14 cellular contexts compared by ENCODE assay signal in the genomic region with DNA sequence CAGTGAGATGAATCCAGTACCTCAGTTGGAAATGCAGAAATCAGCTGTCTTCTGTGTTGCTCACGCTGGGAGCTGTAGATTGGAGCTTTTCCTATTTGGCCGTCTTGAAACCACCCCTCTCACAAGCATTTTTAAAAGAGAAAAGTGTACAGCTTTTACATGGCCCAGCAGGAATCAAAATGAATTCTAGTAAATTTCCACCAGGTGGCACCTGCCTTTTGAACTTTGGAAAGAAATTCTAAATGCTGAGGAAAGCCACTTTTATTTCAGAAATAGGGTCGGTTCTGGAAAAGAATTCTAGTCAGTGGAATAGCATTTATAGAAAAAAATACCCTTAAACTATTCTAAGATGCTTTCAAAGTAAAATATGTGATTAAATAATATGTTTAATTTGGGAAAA.
DNase-seq lines count a peak whose midpoint lies in the region; ATAC-seq and TF ChIP-seq lines count a peak whose summit lies in the region.
"Had no signal": no experiment of that assay in that cellular context is flagged by ENCODE, and none has a peak within 500 bp of the region (broad histone marks: within the 10 kb centered on the region; RNA-seq: fewer than 3 reads in every experiment).

No MANE protein-coding gene starts in this region.

- H3K36me3 ChIP-seq in OCI-LY3 (replicated peaks; ENCODE audit: low read depth, low read length) (no peaks in the 10 kb centered on the region), smooth muscle cell (ENCODE audit: low read depth) (no peaks in the 10 kb centered on the region), thyroid gland (no peaks in the 10 kb centered on the region)
- H3K36me3 ChIP-seq: neutrophil had no signal

- no peak for TF ChIP-seq POLR2A in thyroid gland (IDR thresholded peaks at IDR 0.05)

- H3K9ac ChIP-seq in OCI-LY3 (ENCODE audit: low read length) = no peak overlapping the region
- no peak overlapping the region for H3K9ac ChIP-seq in smooth muscle cell (ENCODE audit: low read depth)

- no peak for ATAC-seq in HG03521 (IDR thresholded peaks at IDR 0.05; ENCODE audit: unreplicated experiment)
- ATAC-seq: stimulated activated naive CD8-positive, alpha-beta T cell treated with anti-CD3 and anti-CD28 coated beads, Interleukin-15, amount 100 ng/mL, for 72 hours had no signal

- H3K4me1 ChIP-seq in OCI-LY3 (ENCODE audit: low read length) = no peaks in the 10 kb centered on the region
- no peaks in the 10 kb centered on the region for H3K4me1 ChIP-seq in smooth muscle cell (ENCODE audit: low read depth)
- H3K4me1 ChIP-seq in thyroid gland = no peaks in the 10 kb centered on the region

- TF ChIP-seq CTCF in OCI-LY3 (IDR thresholded peaks at IDR 0.05; ENCODE audit: low read depth, low read length) = peak; percentile 56
- TF ChIP-seq CTCF in epithelial cell of esophagus (IDR thresholded peaks at IDR 0.05; ENCODE audit: insufficient read depth, low read depth, low read length, missing control alignments) = peak; percentile 49
- TF ChIP-seq CTCF in smooth muscle cell (IDR thresholded peaks at IDR 0.05; ENCODE audit: borderline replicate concordance, insufficient read depth, poor library complexity, severe bottlenecking) = peak; percentile 21
- TF ChIP-seq CTCF in thyroid gland (IDR thresholded peaks at IDR 0.05) = peak in 1 of 6 experiments; percentile 14

- no peak overlapping the region for H3K4me3 ChIP-seq in OCI-LY3 (ENCODE audit: low read length)
- no peak overlapping the region for H3K4me3 ChIP-seq in epithelial cell of esophagus (ENCODE audit: low read length)
- no peak overlapping the region for H3K4me3 ChIP-seq in smooth muscle cell
- no peak overlapping the region for H3K4me3 ChIP-seq in thyroid gland (replicated peaks in 1 of 3)

- no peak overlapping the region for H3K27ac ChIP-seq in OCI-LY3 (ENCODE audit: low read length)
- H3K27ac ChIP-seq in smooth muscle cell (ENCODE audit: low read depth) = no peak overlapping the region
- no peak overlapping the region for H3K27ac ChIP-seq in thyroid gland
- H3K27ac ChIP-seq: neutrophil had no signal

- H3K27me3 ChIP-seq in OCI-LY3 (ENCODE audit: low read depth, low read length) = no peaks in the 10 kb centered on the region
- no peaks in the 10 kb centered on the region for H3K27me3 ChIP-seq in smooth muscle cell (ENCODE audit: low read depth)
- H3K27me3 ChIP-seq in thyroid gland = no peaks in the 10 kb centered on the region
- H3K27me3 ChIP-seq: neutrophil had no signal

- H4K20me1 ChIP-seq in OCI-LY3 (ENCODE audit: insufficient read depth, low read length) = no peaks in the 10 kb centered on the region
- no peaks in the 10 kb centered on the region for H4K20me1 ChIP-seq in smooth muscle cell (ENCODE audit: low read depth)

- H3K79me2 ChIP-seq in OCI-LY3 (ENCODE audit: low read length) = no peaks in the 10 kb centered on the region
- no peaks in the 10 kb centered on the region for H3K79me2 ChIP-seq in smooth muscle cell (ENCODE audit: low read depth)

- 82% methylated on average over 3 of the region's 3 CpGs for WGBS in smooth muscle cell (ENCODE audit: low lambda C conversion rate)
- 69 to 76% methylated on average over 3 of the region's 3 CpGs for whole genome bisulfite sequencing in thyroid gland, 2 donors

- H3K4me2 ChIP-seq in OCI-LY3 (ENCODE audit: low read length) (no peak overlapping the region), smooth muscle cell (no peak overlapping the region)

- H3K9me3 ChIP-seq in OCI-LY3 (ENCODE audit: insufficient read depth, low read length) (no peaks in the 10 kb centered on the region), smooth muscle cell (replicated peaks; ENCODE audit: low read depth) (no peaks in the 10 kb centered on the region), thyroid gland (no peaks in the 10 kb centered on the region)
- H3K9me3 ChIP-seq: neutrophil had no signal

- no peak overlapping the region for H2AFZ ChIP-seq in OCI-LY3 (ENCODE audit: low read depth, low read length)
- no peak overlapping the region for H2AFZ ChIP-seq in smooth muscle cell (ENCODE audit: low read depth)

- intact Hi-C loops in thyroid gland (cut with DNase I) = no loop called here

- H3F3A ChIP-seq in smooth muscle cell (ENCODE audit: low read depth) = no peaks in the 10 kb centered on the region

- peak; percentile 16 for DNase-seq in DMS 273 (lab: John Stamatoyannopoulos, UW; ENCODE audit: unreplicated experiment)
- DNase-seq in DMS 273 treated with DMSO at 0.1 percent for 48 hours (lab: John Stamatoyannopoulos, UW) = no peak
- peak; percentile 23 for DNase-seq in epithelial cell of esophagus (ENCODE audit: low read depth)
- no peak for DNase-seq in smooth muscle cell (lab: John Stamatoyannopoulos, UW; ENCODE audit: unreplicated experiment)
- no peak for DNase-seq in thyroid gland
- DNase-seq in SIG-M5 (lab: John Stamatoyannopoulos, UW) = no peak
- DNase-seq: 8988T; activated CD4-positive, alpha-beta memory T cell treated with anti-CD3 and anti-CD28 coated beads for 36 hours; NCI-H2029; stimulated activated CD4-positive, alpha-beta T cell treated with anti-CD3 and anti-CD28 coated beads, Interleukin-1b, Interleukin-23, amount 100 ng/mL, for 48 hours; stimulated activated naive CD8-positive, alpha-beta T cell treated with anti-CD3 and anti-CD28 coated beads, Interleukin-15, amount 100 ng/mL, for 72 hours had no signal

Comparison
In these comparisons a context has a peak if more than half of its experiments do, and no peak if none do; other contexts are left out.
1. DNase-seq: peak in DMS 273 (single experiment) and epithelial cell of esophagus (single experiment); none in DMS 273 treated with DMSO at 0.1 percent for 48 hours (single experiment), smooth muscle cell (single experiment), thyroid gland (0 of 2) and SIG-M5 (single experiment).